10 cellular contexts compared by ENCODE assay signal in the genomic region with DNA sequence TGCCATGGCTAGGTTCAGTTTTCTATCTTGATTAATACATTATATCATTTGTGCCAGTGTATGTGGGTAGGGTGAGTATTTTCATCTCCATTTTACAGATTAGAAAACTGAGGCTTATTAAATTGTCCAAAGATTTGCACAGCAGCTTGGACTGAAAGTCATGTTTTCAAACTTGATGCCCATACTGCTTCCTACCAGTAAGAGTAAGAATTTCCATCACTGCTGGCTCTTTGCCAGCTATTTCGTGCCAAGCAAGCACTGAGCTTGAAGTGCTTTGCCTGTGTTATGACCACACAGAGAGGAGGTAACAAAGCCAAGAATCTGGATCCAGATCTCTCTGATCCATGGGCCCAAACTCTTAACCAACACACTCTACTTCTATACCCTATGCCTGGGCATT.
DNase-seq lines count a peak whose midpoint lies in the region; ATAC-seq and TF ChIP-seq lines count a peak whose summit lies in the region.
"Had no signal": no experiment of that assay in that cellular context is flagged by ENCODE, and none has a peak within 500 bp of the region (broad histone marks: within the 10 kb centered on the region; RNA-seq: fewer than 3 reads in every experiment).

No MANE protein-coding gene starts in this region.

- intact Hi-C loops in mammary epithelial cell (cut with micrococcal nuclease) (loop anchor here (1.0 kb wide), 1 partner anchor 7 kb away; no protein-coding TSS in a partner anchor), mucosa of descending colon (cut with DNase I, micrococcal nuclease) (no loop called here)
- intact Hi-C loops in CD4-positive, alpha-beta T cell (cut with DNase I, micrococcal nuclease): no loop called here

- H3K4me3 ChIP-seq in mammary epithelial cell (replicated peaks in 1 of 3; ENCODE audit: insufficient read depth in 1 of 3, low read depth in 2 of 3, low read length in 3 of 3): no peak overlapping the region
- H3K4me3 ChIP-seq in mucosa of descending colon: no peak overlapping the region
- H3K4me3 ChIP-seq: dorsolateral prefrontal cortex, Peyer's patch had no signal

- dilution Hi-C loops in mammary epithelial cell (cut with HindIII; ENCODE audit: low sequenced_read_pairs): no loop called here

- no TSS peak for BruUV-seq in mammary epithelial cell (replicated peaks; lab: Mats Ljungman, UMichigan)

- no peak overlapping the region for H3K4me2 ChIP-seq in mammary epithelial cell (ENCODE audit: insufficient read depth, low read depth, low read length)

- peak; percentile 9 for DNase-seq in EH (ENCODE audit: low read depth)
- DNase-seq in NCI-H1694 treated with DMSO at 0.1 percent for 48 hours (lab: John Stamatoyannopoulos, UW): peak; percentile 8
- DNase-seq in mammary epithelial cell: peak; percentile 68
- peak in 2 of 3 donors; percentile 71 to 81 for DNase-seq in mucosa of descending colon
- no peak for DNase-seq in stimulated activated CD8-positive, alpha-beta memory T cell treated with anti-CD3 and anti-CD28 coated beads, Interleukin-4, amount 100 ng/mL, for 48 hours
- no peak for DNase-seq in CD4-positive, alpha-beta T cell
- DNase-seq in SIG-M5 (lab: John Stamatoyannopoulos, UW): no peak

- H3K9me3 ChIP-seq in mammary epithelial cell (replicated peaks; ENCODE audit: insufficient read depth, low read length): no peaks in the 10 kb centered on the region
- no peaks in the 10 kb centered on the region for H3K9me3 ChIP-seq in mucosa of descending colon
- no peaks in the 10 kb centered on the region for H3K9me3 ChIP-seq in CD4-positive, alpha-beta T cell (ENCODE audit: control insufficient read depth, low read length)

- H3K27me3 Mint-ChIP-seq in CD4-positive, alpha-beta T cell: no peaks in the 10 kb centered on the region

- H3K4me1 ChIP-seq in mammary epithelial cell (ENCODE audit: insufficient read depth, low read length) (peaks cover 33% of the 10 kb centered on the region), mucosa of descending colon (ENCODE audit: low read depth) (peaks cover 33% of the 10 kb centered on the region)

- no peaks in the 10 kb centered on the region for H3K4me1 Mint-ChIP-seq in CD4-positive, alpha-beta T cell (ENCODE audit: low read depth)

- peaks cover 3% of the 10 kb centered on the region for H3K36me3 Mint-ChIP-seq in CD4-positive, alpha-beta T cell (ENCODE audit: low read depth)

- H3K9me3 Mint-ChIP-seq in CD4-positive, alpha-beta T cell: no peaks in the 10 kb centered on the region

- peak; percentile 56 for ATAC-seq in mucosa of descending colon
- no peak for ATAC-seq in GM21423 (IDR thresholded peaks at IDR 0.05; ENCODE audit: unreplicated experiment)
- no peak for ATAC-seq in CD4-positive, alpha-beta T cell (ENCODE audit: poor library complexity)

- H3K36me3 ChIP-seq in mammary epithelial cell (ENCODE audit: insufficient read depth, low read length) (no peaks in the 10 kb centered on the region), mucosa of descending colon (ENCODE audit: low read depth) (no peaks in the 10 kb centered on the region)
- H3K36me3 ChIP-seq: Peyer's patch had no signal

- no peaks in the 10 kb centered on the region for H3K27me3 ChIP-seq in mammary epithelial cell (ENCODE audit: insufficient read depth, low read length)
- no peaks in the 10 kb centered on the region for H3K27me3 ChIP-seq in CD4-positive, alpha-beta T cell (ENCODE audit: control insufficient read depth, insufficient read depth, low read length)
- H3K27me3 ChIP-seq: Peyer's patch had no signal

- H3K27ac ChIP-seq in mammary epithelial cell (ENCODE audit: insufficient read depth, low read depth, low read length): no peak overlapping the region
- H3K27ac ChIP-seq in CD4-positive, alpha-beta T cell (ENCODE audit: low read depth, low read length): no peak overlapping the region
- H3K27ac ChIP-seq: dorsolateral prefrontal cortex had no signal

- no peak overlapping the region for H3K9ac ChIP-seq in mammary epithelial cell (ENCODE audit: insufficient read depth, low read length)

- H3K79me2 ChIP-seq in mammary epithelial cell (ENCODE audit: insufficient read depth, low read length): no peaks in the 10 kb centered on the region

- no peak overlapping the region for H3K4me3 Mint-ChIP-seq in CD4-positive, alpha-beta T cell

- in situ Hi-C loops in mammary epithelial cell (cut with MboI; ENCODE audit: low sequenced_read_pairs in 2 of 2): no loop called here

- POLR2A ChIA-PET in CD4-positive, alpha-beta T cell (lab: Charles Lee): no interaction called here

- WGBS in mammary epithelial cell (ENCODE audit: low coverage, missing lambda C conversion rate): 0% methylated on average over 1 of the region's 1 CpG

- H3K27ac Mint-ChIP-seq in CD4-positive, alpha-beta T cell: no peak overlapping the region

- H2AFZ ChIP-seq in mammary epithelial cell (ENCODE audit: low read depth, low read length): peak overlapping the region; percentile 29

- CTCF ChIA-PET in mammary epithelial cell (lab: Charles Lee; ENCODE audit: low non-redundant PET): no interaction called here
- CTCF ChIA-PET in CD4-positive, alpha-beta T cell (lab: Charles Lee): no interaction called here

- H4K20me1 ChIP-seq in mammary epithelial cell (ENCODE audit: insufficient read depth, low read length): no peaks in the 10 kb centered on the region

- TF ChIP-seq CTCF in mammary epithelial cell (conservative IDR thresholded peaks at IDR 0.05 in 1 of 2, IDR thresholded peaks at IDR 0.05 in 1 of 2; ENCODE audit: extremely low read depth in 1 of 2, insufficient read depth in 1 of 2, low read depth in 1 of 2, low read length in 2 of 2) (no peak), mucosa of descending colon (IDR thresholded peaks at IDR 0.05) (no peak)
- no peak for TF ChIP-seq CTCF in CD4-positive, alpha-beta T cell (IDR thresholded peaks at IDR 0.05)

Comparison
In these comparisons a context has a peak if more than half of its experiments do, and no peak if none do; other contexts are left out.
1. DNase-seq: peak in EH (single experiment), NCI-H1694 treated with DMSO at 0.1 percent for 48 hours (single experiment), mammary epithelial cell (single experiment) and mucosa of descending colon (2 of 3); none in stimulated activated CD8-positive, alpha-beta memory T cell treated with anti-CD3 and anti-CD28 coated beads, Interleukin-4, amount 100 ng/mL, for 48 hours (single experiment), CD4-positive, alpha-beta T cell (0 of 10) and SIG-M5 (single experiment).